ENCODE assay signal across 22 cellular contexts in the genomic region with DNA sequence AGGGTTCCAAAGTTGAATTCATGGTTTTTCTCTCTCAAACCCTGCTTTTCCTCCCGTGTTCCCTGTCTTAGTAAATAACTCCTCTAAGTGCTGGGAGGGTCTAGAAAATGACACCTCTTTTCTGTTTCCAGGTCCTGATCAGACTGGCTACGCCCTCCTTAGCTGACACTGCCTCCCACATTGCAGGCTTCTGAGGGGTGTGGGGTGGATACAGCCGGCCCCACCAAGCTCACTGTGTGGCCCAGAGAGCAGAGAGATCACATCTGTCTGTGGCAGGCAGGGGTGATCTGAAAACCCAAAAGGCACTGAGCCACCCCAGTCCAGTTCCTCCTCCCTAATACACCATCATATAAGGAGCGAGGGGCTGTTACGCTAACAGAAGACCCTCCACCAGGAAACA.
A peak's percentile ranks its signal among the peaks of the same experiment; 100 is the strongest.
DNase-seq lines count a peak whose midpoint lies in the region; ATAC-seq, FAIRE-seq and TF ChIP-seq lines count a peak whose summit lies in the region.
"Had no signal": no experiment of that assay in that cellular context is flagged by ENCODE, and none has a peak within 500 bp of the region (broad histone marks: within the 10 kb centered on the region; RNA-seq: fewer than 3 reads in every experiment).

No MANE protein-coding gene starts in this region.

- H3K4me1 ChIP-seq in K562 (replicated peaks in 1 of 2; ENCODE audit: control insufficient read depth in 2 of 2, insufficient read depth in 2 of 2, low read length in 2 of 2): no peaks in the 10 kb centered on the region; a peak in 1 of 5 replicates
- peaks cover 30% of the 10 kb centered on the region for H3K4me1 ChIP-seq in foreskin keratinocyte
- H3K4me1 ChIP-seq in neural progenitor cell: peaks cover 7% of the 10 kb centered on the region
- peaks cover 29% of the 10 kb centered on the region for H3K4me1 ChIP-seq in suprapubic skin

- WGBS in K562 (ENCODE audit: insufficient coverage, low coverage, missing lambda C conversion rate): 3% methylated on average over 5 of the region's 5 CpGs
- 77% methylated on average over 5 of the region's 5 CpGs for WGBS in suprapubic skin

- no peaks in the 10 kb centered on the region for H4K20me1 ChIP-seq in K562 (replicated peaks; ENCODE audit: control insufficient read depth, insufficient read depth, low read length)
- H4K20me1 ChIP-seq in neural progenitor cell (ENCODE audit: low read depth): no peaks in the 10 kb centered on the region

- H3K4me1 Mint-ChIP-seq in neural progenitor cell: peaks cover 23% of the 10 kb centered on the region

- FAIRE-seq in K562 (lab: Jason Lieb, UNC): no peak
- FAIRE-seq: A204.1, D721Med, G401.6, GM12892, GM18507 had no signal

- peak; percentile 55 for ATAC-seq in K562
- ATAC-seq in foreskin keratinocyte: no peak
- no peak for ATAC-seq in Right ventricle myocardium inferior
- ATAC-seq: GM23338, HCT116 had no signal

- peak overlapping the region in 1 of 2 experiments; percentile 45; a peak in 1 of 4 replicates for H3K9ac ChIP-seq in K562 (ENCODE audit: insufficient read depth in 1 of 2, low read depth in 2 of 2, low read length in 2 of 2)
- H3K9ac ChIP-seq in neural progenitor cell: no peak overlapping the region

- no peak overlapping the region for H2AFZ ChIP-seq in K562 (ENCODE audit: low read depth, low read length)
- H2AFZ ChIP-seq in neural progenitor cell (replicated peaks): no peak overlapping the region

- H3K27me3 Mint-ChIP-seq in neural progenitor cell (ENCODE audit: insufficient read depth, low read depth): peaks cover 3% of the 10 kb centered on the region
- H3K27me3 Mint-ChIP-seq: CD4-positive, alpha-beta T cell had no signal

- no peaks in the 10 kb centered on the region for H3K9me1 ChIP-seq in K562 (ENCODE audit: control insufficient read depth, insufficient read depth, low read length)

- peaks cover 3% of the 10 kb centered on the region for H3K9me3 Mint-ChIP-seq in neural progenitor cell
- H3K9me3 Mint-ChIP-seq: CD4-positive, alpha-beta T cell had no signal

- H3K36me3 ChIP-seq in K562 (ENCODE audit: control insufficient read depth, insufficient read depth, low read length): no peaks in the 10 kb centered on the region
- no peaks in the 10 kb centered on the region for H3K36me3 ChIP-seq in neural progenitor cell
- no peaks in the 10 kb centered on the region for H3K36me3 ChIP-seq in suprapubic skin

- H3K79me2 ChIP-seq in K562 (ENCODE audit: control insufficient read depth, insufficient read depth, low read length) (no peaks in the 10 kb centered on the region), neural progenitor cell (ENCODE audit: low read depth) (no peaks in the 10 kb centered on the region)

- BruUV-seq in K562 (replicated peaks; lab: Mats Ljungman, UMichigan): no TSS peak

- H3K27ac ChIP-seq in K562 (ENCODE audit: extremely low read depth, low read depth, low read length) (no peak overlapping the region), foreskin keratinocyte (peak overlapping the region; percentile 98), neural progenitor cell (no peak overlapping the region), suprapubic skin (peak overlapping the region; percentile 87)
- H3K27ac ChIP-seq: C4-2B had no signal

- H3K27ac Mint-ChIP-seq in neural progenitor cell: peak overlapping the region; percentile 5
- H3K27ac Mint-ChIP-seq: CD4-positive, alpha-beta T cell; GM23338; HFFc6 had no signal

- no peak for TF ChIP-seq CTCF in K562 (IDR thresholded peaks at IDR 0.05 in 2 of 3, conservative IDR thresholded peaks at IDR 0.05 in 1 of 3; ENCODE audit: insufficient read depth in 2 of 3, low read depth in 1 of 3, low read length in 3 of 3)
- no peak for TF ChIP-seq CTCF in foreskin keratinocyte (conservative IDR thresholded peaks at IDR 0.05)
- TF ChIP-seq CTCF in neural progenitor cell (IDR thresholded peaks at IDR 0.05): no peak
- TF ChIP-seq CTCF in suprapubic skin (IDR thresholded peaks at IDR 0.05): no peak

- TF ChIP-seq POLR2A in K562 (conservative IDR thresholded peaks at IDR 0.05) (no peak), suprapubic skin (IDR thresholded peaks at IDR 0.05) (no peak)

- H3K9me3 ChIP-seq in K562 (replicated peaks; ENCODE audit: control insufficient read depth, insufficient read depth, low read depth, low read length) (no peaks in the 10 kb centered on the region), neural progenitor cell (ENCODE audit: low read depth) (no peaks in the 10 kb centered on the region), suprapubic skin (no peaks in the 10 kb centered on the region)
- H3K9me3 ChIP-seq: Caco-2 had no signal

- no peak overlapping the region for H3K4me3 Mint-ChIP-seq in neural progenitor cell
- H3K4me3 Mint-ChIP-seq: CD4-positive, alpha-beta T cell; GM23338; HFFc6 had no signal

- CTCF ChIA-PET in K562 (lab: Yijun Ruan, JAX; ENCODE audit: low intra/inter-chr PET ratio): no interaction called here

- no peaks in the 10 kb centered on the region for H3F3A ChIP-seq in neural progenitor cell (ENCODE audit: low read depth)

- in situ Hi-C loops in K562 (cut with MboI): no loop called here

- H3K4me3 ChIP-seq in K562 (no peak overlapping the region), neural progenitor cell (no peak overlapping the region), suprapubic skin (no peak overlapping the region)
- H3K4me3 ChIP-seq: GM23338 had no signal

- no peaks in the 10 kb centered on the region for H3K36me3 Mint-ChIP-seq in neural progenitor cell

- no peak for TF ChIP-seq RAD21 in K562 (CRISPR knock-in tag; conservative IDR thresholded peaks at IDR 0.05 in 1 of 2, IDR thresholded peaks at IDR 0.05 in 1 of 2)

- POLR2A ChIA-PET in K562 (lab: Yijun Ruan, JAX): interaction anchor here (0.7 kb wide), 1 partner anchor 249 kb away, joined by 3 read pairs; no protein-coding TSS in a partner anchor

- TF ChIP-seq EP300 in K562 (IDR thresholded peaks at IDR 0.05; ENCODE audit: low read length): no peak
- no peak for TF ChIP-seq EP300 in suprapubic skin (IDR thresholded peaks at IDR 0.05)

- H3K27me3 ChIP-seq in K562 (ENCODE audit: control insufficient read depth in 2 of 2, insufficient read depth in 2 of 2, low read length in 2 of 2) (peaks cover 16 to 91% of the 10 kb centered on the region in 2 experiments; a peak in 4 of 5 replicates), foreskin keratinocyte (no peaks in the 10 kb centered on the region), neural progenitor cell (no peaks in the 10 kb centered on the region), suprapubic skin (no peaks in the 10 kb centered on the region)

- H3K4me2 ChIP-seq in K562 (ENCODE audit: insufficient read depth, low read length) (no peak overlapping the region), neural progenitor cell (no peak overlapping the region)
- H3K4me2 ChIP-seq: GM23338 had no signal

- DNase-seq in K562 (ENCODE audit: extremely low read depth in 1 of 4, low spot score in 3 of 4) (no peak), foreskin keratinocyte (no peak), neural progenitor cell (ENCODE audit: low spot score) (no peak), suprapubic skin (ENCODE audit: low spot score in 2 of 2) (no peak), NCI-H2227 (lab: John Stamatoyannopoulos, UW; ENCODE audit: unreplicated experiment) (no peak), posterior vena cava (ENCODE audit: low spot score) (no peak), putamen (ENCODE audit: low spot score) (no peak), Right ventricle myocardium inferior (ENCODE audit: missing footprints) (no peak)
- DNase-seq: AML-193; Caco-2; CD4-positive, alpha-beta T cell; H7; HFFc6; IMR-90 had no signal

- intact Hi-C loops in K562 (cut with micrococcal nuclease): no loop called here
- intact Hi-C loops in posterior vena cava (cut with DNase I): no loop called here
- intact Hi-C loops in Right ventricle myocardium inferior (cut with DNase I): no loop called here

TF ChIP-seq in K562, 482 proteins besides CTCF, POLR2A, EP300 and RAD21:
- TF ChIP-seq, protein P1, sequence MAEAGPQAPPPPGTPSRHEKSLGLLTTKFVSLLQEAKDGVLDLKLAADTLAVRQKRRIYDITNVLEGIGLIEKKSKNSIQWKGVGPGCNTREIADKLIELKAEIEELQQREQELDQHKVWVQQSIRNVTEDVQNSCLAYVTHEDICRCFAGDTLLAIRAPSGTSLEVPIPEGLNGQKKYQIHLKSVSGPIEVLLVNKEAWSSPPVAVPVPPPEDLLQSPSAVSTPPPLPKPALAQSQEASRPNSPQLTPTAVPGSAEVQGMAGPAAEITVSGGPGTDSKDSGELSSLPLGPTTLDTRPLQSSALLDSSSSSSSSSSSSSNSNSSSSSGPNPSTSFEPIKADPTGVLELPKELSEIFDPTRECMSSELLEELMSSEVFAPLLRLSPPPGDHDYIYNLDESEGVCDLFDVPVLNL (CRISPR knock-in tag; IDR thresholded peaks at IDR 0.05; ENCODE audit: low read depth): no peak
- TF ChIP-seq RBM25 (IDR thresholded peaks at IDR 0.05; ENCODE audit: low read depth, low read length, severe bottlenecking): no peak
- TF ChIP-seq SMARCA4 (IDR thresholded peaks at IDR 0.05): no peak

Comparison
In these comparisons a context has a peak if more than half of its experiments do, and no peak if none do; other contexts are left out.
1. H3K27ac ChIP-seq: peak in foreskin keratinocyte (single experiment) and suprapubic skin (single experiment); none in K562 (single experiment) and neural progenitor cell (single experiment).